In genomic region chr9:94031946-94032345, GRCh38 we compare ENCODE assay signal across 11 cellular contexts. TPM values are rescaled to one million over a fixed set of nuclear protein-coding genes. Genes with fewer than 3 reads are reported as not detected.
DNase-seq lines count a peak whose midpoint lies in the region; ATAC-seq and TF ChIP-seq lines count a peak whose summit lies in the region.
"Had no signal": no experiment of that assay in that cellular context is flagged by ENCODE, and none has a peak within 500 bp of the region (broad histone marks: within the 10 kb centered on the region; RNA-seq: fewer than 3 reads in every experiment).

No MANE protein-coding gene starts in this region.

- H3K27ac ChIP-seq in foreskin keratinocyte, result no peak overlapping the region
- H3K27ac ChIP-seq: upper lobe of left lung had no signal

- peaks cover 3% of the 10 kb centered on the region for H3K27me3 Mint-ChIP-seq in activated CD4-positive, alpha-beta T cell treated with anti-CD3 and anti-CD28 coated beads for 36 hours
- H3K27me3 Mint-ChIP-seq in activated CD4-positive, alpha-beta T cell treated with anti-CD3 and anti-CD28 coated beads, Interleukin-2, amount 10 ng/mL, durations not matched to agents 24 days and 14 days, result peaks cover 10% of the 10 kb centered on the region
- H3K27me3 Mint-ChIP-seq in T-cell, result peaks cover 3 to 6% of the 10 kb centered on the region in 2 donors

- no peak overlapping the region for H3K27ac Mint-ChIP-seq in activated CD4-positive, alpha-beta T cell treated with anti-CD3 and anti-CD28 coated beads for 36 hours
- H3K27ac Mint-ChIP-seq in activated CD4-positive, alpha-beta T cell treated with anti-CD3 and anti-CD28 coated beads, Interleukin-2, amount 10 ng/mL, durations not matched to agents 24 days and 14 days, result no peak overlapping the region
- H3K27ac Mint-ChIP-seq in T-cell, result no peak overlapping the region

- peaks cover 15% of the 10 kb centered on the region for H3K4me1 Mint-ChIP-seq in activated CD4-positive, alpha-beta T cell treated with anti-CD3 and anti-CD28 coated beads for 36 hours
- peaks cover 18% of the 10 kb centered on the region for H3K4me1 Mint-ChIP-seq in activated CD4-positive, alpha-beta T cell treated with anti-CD3 and anti-CD28 coated beads, Interleukin-2, amount 10 ng/mL, durations not matched to agents 24 days and 14 days
- peaks cover 18 to 28% (median 21%) of the 10 kb centered on the region in 3 donors for H3K4me1 Mint-ChIP-seq in T-cell

- POLR2A ChIA-PET in activated CD4-positive, alpha-beta T cell treated with anti-CD3 and anti-CD28 coated beads for 36 hours (lab: Charles Lee), result interaction anchor here (0.6 kb wide), 1 partner anchor 11 kb away, joined by 3 read pairs; no protein-coding TSS in a partner anchor
- POLR2A ChIA-PET in T-cell (lab: Charles Lee), result interaction anchor here (0.6 to 1.1 kb wide), 3 partner anchors 30 to 1707 kb away, joined by 3 to 4 read pairs (median 3); partner anchors contain the start of gene NOL8 (in 1 of the 2)

- H3K27me3 ChIP-seq in foreskin keratinocyte, result no peaks in the 10 kb centered on the region
- H3K27me3 ChIP-seq: upper lobe of left lung had no signal

- peak overlapping the region; percentile 98 for H3K4me3 Mint-ChIP-seq in activated CD4-positive, alpha-beta T cell treated with anti-CD3 and anti-CD28 coated beads for 36 hours
- no peak overlapping the region for H3K4me3 Mint-ChIP-seq in activated CD4-positive, alpha-beta T cell treated with anti-CD3 and anti-CD28 coated beads, Interleukin-2, amount 10 ng/mL, durations not matched to agents 24 days and 14 days
- peak overlapping the region; percentile 86 to 99 (median 90) for H3K4me3 Mint-ChIP-seq in T-cell

- no peak for DNase-seq in activated CD4-positive, alpha-beta T cell treated with anti-CD3 and anti-CD28 coated beads for 36 hours
- DNase-seq in activated CD4-positive, alpha-beta T cell treated with anti-CD3 and anti-CD28 coated beads, Interleukin-2, amount 10 ng/mL, durations not matched to agents 24 days and 14 days, result no peak
- no peak for DNase-seq in T-cell
- no peak for DNase-seq in fibroblast of pulmonary artery (ENCODE audit: low read depth)
- no peak for DNase-seq in skeletal muscle cell (ENCODE audit: low read depth)
- DNase-seq in T1000 (lab: John Stamatoyannopoulos, UW), result no peak
- DNase-seq in foreskin keratinocyte, result no peak
- DNase-seq: aorta, NCI-H1694 treated with DMSO at 0.1 percent for 48 hours, upper lobe of left lung had no signal

- CTCF ChIA-PET in activated CD4-positive, alpha-beta T cell treated with anti-CD3 and anti-CD28 coated beads for 36 hours (lab: Charles Lee), result interaction anchor here (0.7 to 2.4 kb wide), 4 partner anchors 18 to 179 kb away, joined by 3 to 9 read pairs (median 4); no protein-coding TSS in a partner anchor
- CTCF ChIA-PET in T-cell (lab: Charles Lee), result interaction anchor here (0.6 to 1.4 kb wide), 3 partner anchors 10 to 182 kb away, joined by 3 to 4 read pairs (median 3); no protein-coding TSS in a partner anchor

- peak overlapping the region; percentile 86 for H3K4me3 ChIP-seq in fibroblast of pulmonary artery (replicated peaks; ENCODE audit: low read depth, low read length)
- peak overlapping the region; percentile 78 for H3K4me3 ChIP-seq in skeletal muscle cell (ENCODE audit: low read depth, low read length)

- H3K9me3 Mint-ChIP-seq in activated CD4-positive, alpha-beta T cell treated with anti-CD3 and anti-CD28 coated beads for 36 hours (ENCODE audit: low read depth), result no peaks in the 10 kb centered on the region
- H3K9me3 Mint-ChIP-seq in activated CD4-positive, alpha-beta T cell treated with anti-CD3 and anti-CD28 coated beads, Interleukin-2, amount 10 ng/mL, durations not matched to agents 24 days and 14 days, result peaks cover 10% of the 10 kb centered on the region
- H3K9me3 Mint-ChIP-seq in T-cell, result no peaks in the 10 kb centered on the region

- H3K4me1 ChIP-seq in foreskin keratinocyte, result peaks cover 5% of the 10 kb centered on the region

- no peak for TF ChIP-seq CTCF in fibroblast of pulmonary artery (IDR thresholded peaks at IDR 0.05; ENCODE audit: low read length, missing control alignments)
- TF ChIP-seq CTCF in foreskin keratinocyte (conservative IDR thresholded peaks at IDR 0.05), result no peak

- intact Hi-C loops in activated CD4-positive, alpha-beta T cell treated with anti-CD3 and anti-CD28 coated beads for 36 hours (cut with DNase I, micrococcal nuclease), result loop anchor here in 1 of 2 experiments (2.0 kb wide), 2 partner anchors 343 to 465 kb away; a partner anchor contains a TSS
- intact Hi-C loops in activated CD4-positive, alpha-beta T cell treated with anti-CD3 and anti-CD28 coated beads, Interleukin-2, amount 10 ng/mL, durations not matched to agents 24 days and 14 days (cut with micrococcal nuclease), result loop anchor here (2.0 kb wide), 1 partner anchor 135 kb away; no protein-coding TSS in a partner anchor

- no peak for ATAC-seq in activated CD4-positive, alpha-beta T cell treated with anti-CD3 and anti-CD28 coated beads for 36 hours
- no peak for ATAC-seq in T-cell (replicated peaks in 1 of 4)
- ATAC-seq in HG02973 (IDR thresholded peaks at IDR 0.05; ENCODE audit: unreplicated experiment), result no peak
- no peak for ATAC-seq in foreskin keratinocyte

- H3K36me3 Mint-ChIP-seq in activated CD4-positive, alpha-beta T cell treated with anti-CD3 and anti-CD28 coated beads for 36 hours (ENCODE audit: low read depth), result no peaks in the 10 kb centered on the region
- peaks cover 2% of the 10 kb centered on the region for H3K36me3 Mint-ChIP-seq in activated CD4-positive, alpha-beta T cell treated with anti-CD3 and anti-CD28 coated beads, Interleukin-2, amount 10 ng/mL, durations not matched to agents 24 days and 14 days (ENCODE audit: low read depth)
- H3K36me3 Mint-ChIP-seq in T-cell, result no peaks in the 10 kb centered on the region

RNA-seq across cellular contexts. Expression of gene PTPDC1, which starts 52.3 kb away (rescaled TPM):
- total RNA-seq in activated CD4-positive, alpha-beta T cell treated with anti-CD3 and anti-CD28 coated beads for 36 hours, result 1 to 10 TPM; 5.4 to 5.6 TPM
- total RNA-seq in activated CD4-positive, alpha-beta T cell treated with anti-CD3 and anti-CD28 coated beads, Interleukin-2, amount 10 ng/mL, durations not matched to agents 24 days and 14 days, result 5.6 and 6.7 TPM in 2 replicates
- 1 to 10 TPM; 4.5 to 7.5 (median 5.8) TPM for total RNA-seq in T-cell
- 5.8 and 6.0 TPM in 2 replicates for total RNA-seq in foreskin keratinocyte
- 1.4 and 1.9 TPM in 2 replicates for polyA plus RNA-seq in foreskin keratinocyte
